9 cellular contexts compared by ENCODE assay signal in the genomic region with DNA sequence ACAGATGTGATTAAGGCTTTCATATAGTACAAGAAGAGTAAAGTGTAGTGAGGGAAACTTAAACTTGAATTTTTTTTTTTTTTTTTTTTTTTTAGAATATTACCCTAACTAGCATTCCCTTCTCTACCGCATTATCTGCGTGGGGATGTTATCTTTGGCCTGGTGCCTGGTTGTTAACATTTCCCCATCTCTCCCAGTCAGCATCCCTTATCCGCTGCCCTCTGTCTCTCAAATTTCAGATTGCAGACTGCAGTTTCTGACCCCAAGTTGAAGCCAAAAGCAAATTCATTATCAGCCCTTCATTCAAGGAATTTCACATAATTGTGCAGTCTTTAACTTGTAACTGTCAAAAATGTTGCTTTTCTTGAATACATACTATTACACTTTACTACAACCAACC.
DNase-seq lines count a peak whose midpoint lies in the region; ATAC-seq and TF ChIP-seq lines count a peak whose summit lies in the region.
"Had no signal": no experiment of that assay in that cellular context is flagged by ENCODE, and none has a peak within 500 bp of the region (broad histone marks: within the 10 kb centered on the region; RNA-seq: fewer than 3 reads in every experiment).

No MANE protein-coding gene starts in this region.

- H4K20me1 ChIP-seq in OCI-LY1 (ENCODE audit: insufficient read depth, low read length) = no peaks in the 10 kb centered on the region

- H3K9ac ChIP-seq in OCI-LY1 (ENCODE audit: low read length) = no peak overlapping the region

- no peaks in the 10 kb centered on the region for H3K9me3 Mint-ChIP-seq in activated naive CD4-positive, alpha-beta T cell treated with anti-CD3 and anti-CD28 coated beads, Interleukin-2, amount 50 U/mL, for 24 hours
- H3K9me3 Mint-ChIP-seq in activated naive CD4-positive, alpha-beta T cell treated with anti-CD3 and anti-CD28 coated beads for 36 hours = no peaks in the 10 kb centered on the region
- peaks cover 0 to 4% of the 10 kb centered on the region in 2 donors for H3K9me3 Mint-ChIP-seq in stimulated activated naive CD8-positive, alpha-beta T cell treated with anti-CD3 and anti-CD28 coated beads, Interleukin-15, amount 100 ng/mL, for 72 hours
- H3K9me3 Mint-ChIP-seq: CD8-positive, alpha-beta T cell had no signal

- no peaks in the 10 kb centered on the region for H3K4me1 ChIP-seq in OCI-LY1 (ENCODE audit: insufficient read depth, low read length, severe bottlenecking)
- peaks cover 0 to 4% (median 0%) of the 10 kb centered on the region in 4 donors for H3K4me1 ChIP-seq in stomach
- no peaks in the 10 kb centered on the region for H3K4me1 ChIP-seq in tibial nerve

- DNase-seq in activated naive CD4-positive, alpha-beta T cell treated with anti-CD3 and anti-CD28 coated beads for 36 hours = no peak
- peak; percentile 20 to 25 for DNase-seq in foreskin fibroblast
- peak; percentile 44 for DNase-seq in ureter (ENCODE audit: low spot score)
- DNase-seq in stimulated activated naive CD8-positive, alpha-beta T cell treated with anti-CD3 and anti-CD28 coated beads, Interleukin-15, amount 100 ng/mL, for 72 hours = no peak
- DNase-seq in stomach = no peak
- no peak for DNase-seq in tibial nerve (ENCODE audit: low spot score in 2 of 2)
- DNase-seq: CD8-positive, alpha-beta T cell had no signal

- no peak overlapping the region for H3K4me3 Mint-ChIP-seq in activated naive CD4-positive, alpha-beta T cell treated with anti-CD3 and anti-CD28 coated beads, Interleukin-2, amount 50 U/mL, for 24 hours
- H3K4me3 Mint-ChIP-seq in activated naive CD4-positive, alpha-beta T cell treated with anti-CD3 and anti-CD28 coated beads for 36 hours = no peak overlapping the region
- no peak overlapping the region for H3K4me3 Mint-ChIP-seq in stimulated activated naive CD8-positive, alpha-beta T cell treated with anti-CD3 and anti-CD28 coated beads, Interleukin-15, amount 100 ng/mL, for 72 hours
- H3K4me3 Mint-ChIP-seq: CD8-positive, alpha-beta T cell had no signal

- H3K36me3 Mint-ChIP-seq in activated naive CD4-positive, alpha-beta T cell treated with anti-CD3 and anti-CD28 coated beads, Interleukin-2, amount 50 U/mL, for 24 hours = no peaks in the 10 kb centered on the region
- no peaks in the 10 kb centered on the region for H3K36me3 Mint-ChIP-seq in activated naive CD4-positive, alpha-beta T cell treated with anti-CD3 and anti-CD28 coated beads for 36 hours (ENCODE audit: low read depth)
- H3K36me3 Mint-ChIP-seq: CD8-positive, alpha-beta T cell had no signal

- ATAC-seq in stimulated activated naive CD8-positive, alpha-beta T cell treated with anti-CD3 and anti-CD28 coated beads, Interleukin-15, amount 100 ng/mL, for 72 hours = no peak
- ATAC-seq: CD8-positive, alpha-beta T cell had no signal

- H2AFZ ChIP-seq in OCI-LY1 (ENCODE audit: low read length) = no peak overlapping the region

- H3K4me2 ChIP-seq in OCI-LY1 (ENCODE audit: low read length) = no peak overlapping the region

- TF ChIP-seq EP300 in stomach (IDR thresholded peaks at IDR 0.05) = no peak
- TF ChIP-seq EP300 in tibial nerve (IDR thresholded peaks at IDR 0.05) = no peak

- intact Hi-C loops in activated naive CD4-positive, alpha-beta T cell treated with anti-CD3 and anti-CD28 coated beads for 36 hours (cut with micrococcal nuclease) = no loop called here
- intact Hi-C loops in stomach (cut with DNase I; ENCODE audit: low total_unique reads) = no loop called here

- H3K36me3 ChIP-seq in OCI-LY1 (ENCODE audit: insufficient read depth, low read length) (no peaks in the 10 kb centered on the region), stomach (no peaks in the 10 kb centered on the region), tibial nerve (no peaks in the 10 kb centered on the region)

- TF ChIP-seq POLR2A in stomach (IDR thresholded peaks at IDR 0.05) (no peak), tibial nerve (IDR thresholded peaks at IDR 0.05) (no peak)

- no peak overlapping the region for H3K27ac ChIP-seq in OCI-LY1 (ENCODE audit: low read depth, low read length, poor library complexity, severe bottlenecking)
- no peak overlapping the region for H3K27ac ChIP-seq in stomach
- H3K27ac ChIP-seq in tibial nerve = no peak overlapping the region

- no peaks in the 10 kb centered on the region for H3K79me2 ChIP-seq in OCI-LY1 (ENCODE audit: insufficient read depth, low read length)

- no peaks in the 10 kb centered on the region for H3F3A ChIP-seq in OCI-LY1 (ENCODE audit: insufficient read depth, low read length)

- H3K4me1 Mint-ChIP-seq in activated naive CD4-positive, alpha-beta T cell treated with anti-CD3 and anti-CD28 coated beads, Interleukin-2, amount 50 U/mL, for 24 hours = no peaks in the 10 kb centered on the region
- no peaks in the 10 kb centered on the region for H3K4me1 Mint-ChIP-seq in activated naive CD4-positive, alpha-beta T cell treated with anti-CD3 and anti-CD28 coated beads for 36 hours (ENCODE audit: low read depth)
- no peaks in the 10 kb centered on the region for H3K4me1 Mint-ChIP-seq in stimulated activated naive CD8-positive, alpha-beta T cell treated with anti-CD3 and anti-CD28 coated beads, Interleukin-15, amount 100 ng/mL, for 72 hours

- WGBS in stomach, 5 donors = 3 to 29% (median 11%) methylated on average over 3 of the region's 3 CpGs
- WGBS in tibial nerve, 2 donors = 2 to 23% methylated on average over 3 of the region's 3 CpGs

- H3K4me3 ChIP-seq in OCI-LY1 (ENCODE audit: low read depth, low read length, poor library complexity, severe bottlenecking) (no peak overlapping the region), foreskin fibroblast (ENCODE audit: low read depth in 1 of 2, low read length in 2 of 2) (no peak overlapping the region), stomach (no peak overlapping the region), tibial nerve (no peak overlapping the region)

- no peaks in the 10 kb centered on the region for H3K27me3 Mint-ChIP-seq in activated naive CD4-positive, alpha-beta T cell treated with anti-CD3 and anti-CD28 coated beads, Interleukin-2, amount 50 U/mL, for 24 hours
- H3K27me3 Mint-ChIP-seq in activated naive CD4-positive, alpha-beta T cell treated with anti-CD3 and anti-CD28 coated beads for 36 hours (ENCODE audit: low read depth) = no peaks in the 10 kb centered on the region
- H3K27me3 Mint-ChIP-seq in stimulated activated naive CD8-positive, alpha-beta T cell treated with anti-CD3 and anti-CD28 coated beads, Interleukin-15, amount 100 ng/mL, for 72 hours = no peaks in the 10 kb centered on the region

- no peaks in the 10 kb centered on the region for H3K9me2 ChIP-seq in OCI-LY1 (ENCODE audit: low read depth, low read length)

- TF ChIP-seq CTCF in OCI-LY1 (IDR thresholded peaks at IDR 0.05; ENCODE audit: low read length) = peak; percentile 32
- no peak for TF ChIP-seq CTCF in foreskin fibroblast (IDR thresholded peaks at IDR 0.05; ENCODE audit: low read depth, low read length)
- TF ChIP-seq CTCF in stomach (IDR thresholded peaks at IDR 0.05) = peak in 1 of 7 experiments; percentile 14
- peak in 2 of 5 experiments; percentile 11 to 16 for TF ChIP-seq CTCF in tibial nerve (IDR thresholded peaks at IDR 0.05)

- CTCF ChIA-PET in activated naive CD4-positive, alpha-beta T cell treated with anti-CD3 and anti-CD28 coated beads for 36 hours (lab: Charles Lee) = no interaction called here

- H3K9me3 ChIP-seq in OCI-LY1 (ENCODE audit: low read length) (no peaks in the 10 kb centered on the region), stomach (no peaks in the 10 kb centered on the region), tibial nerve (no peaks in the 10 kb centered on the region)

- H3K27ac Mint-ChIP-seq in activated naive CD4-positive, alpha-beta T cell treated with anti-CD3 and anti-CD28 coated beads, Interleukin-2, amount 50 U/mL, for 24 hours = peak overlapping the region; percentile 18
- H3K27ac Mint-ChIP-seq in activated naive CD4-positive, alpha-beta T cell treated with anti-CD3 and anti-CD28 coated beads for 36 hours = no peak overlapping the region
- H3K27ac Mint-ChIP-seq in stimulated activated naive CD8-positive, alpha-beta T cell treated with anti-CD3 and anti-CD28 coated beads, Interleukin-15, amount 100 ng/mL, for 72 hours = no peak overlapping the region
- H3K27ac Mint-ChIP-seq: CD8-positive, alpha-beta T cell had no signal

- H3K27me3 ChIP-seq in OCI-LY1 (ENCODE audit: insufficient read depth, low read length) (no peaks in the 10 kb centered on the region), stomach (no peaks in the 10 kb centered on the region), tibial nerve (no peaks in the 10 kb centered on the region)

Comparison
In these comparisons a context has a peak if more than half of its experiments do, and no peak if none do; other contexts are left out.
1. DNase-seq: peak in foreskin fibroblast (2 of 2) and ureter (single experiment); none in activated naive CD4-positive, alpha-beta T cell treated with anti-CD3 and anti-CD28 coated beads for 36 hours (single experiment), stimulated activated naive CD8-positive, alpha-beta T cell treated with anti-CD3 and anti-CD28 coated beads, Interleukin-15, amount 100 ng/mL, for 72 hours (0 of 2), stomach (single experiment) and tibial nerve (0 of 2).